In genomic region chr16:50072730-50073129, GRCh38 we compare ENCODE assay signal across 17 cellular contexts. TPM values are rescaled to one million over a fixed set of nuclear protein-coding genes. Genes with fewer than 3 reads are reported as not detected.
DNase-seq lines count a peak whose midpoint lies in the region; ATAC-seq and TF ChIP-seq lines count a peak whose summit lies in the region.
"Had no signal": no experiment of that assay in that cellular context is flagged by ENCODE, and none has a peak within 500 bp of the region (broad histone marks: within the 10 kb centered on the region; RNA-seq: fewer than 3 reads in every experiment).

No MANE protein-coding gene starts in this region.

- H3K4me3 Mint-ChIP-seq in CD4-positive, CD25-positive, alpha-beta regulatory T cell = no peak overlapping the region
- no peak overlapping the region for H3K4me3 Mint-ChIP-seq in glutamatergic neuron (ENCODE audit: unreplicated experiment)
- H3K4me3 Mint-ChIP-seq: HFFc6 had no signal

- no TSS peak for BruUV-seq in A673 (replicated peaks; lab: Mats Ljungman, UMichigan)

- peak overlapping the region; percentile 5; the same call in 1 of the 2 replicates for H3K9ac ChIP-seq in OCI-LY3 (ENCODE audit: low read length)

- H3K79me2 ChIP-seq in OCI-LY3 (ENCODE audit: low read length) = peaks cover 6% of the 10 kb centered on the region; the same call in 1 of the 2 replicates

- H3K27ac Mint-ChIP-seq in CD4-positive, CD25-positive, alpha-beta regulatory T cell = peak overlapping the region in 2 of 3 donors; percentile 62 to 71
- peak overlapping the region; percentile 69 for H3K27ac Mint-ChIP-seq in glutamatergic neuron (ENCODE audit: unreplicated experiment)

- H3K36me3 ChIP-seq in A673 (ENCODE audit: insufficient read depth, low read length, poor library complexity, severe bottlenecking) (peaks cover 45% of the 10 kb centered on the region), OCI-LY3 (replicated peaks; ENCODE audit: low read depth, low read length) (peaks cover 32% of the 10 kb centered on the region)
- peaks cover 40% of the 10 kb centered on the region for H3K36me3 ChIP-seq in CD4-positive, CD25-positive, alpha-beta regulatory T cell (ENCODE audit: control insufficient read depth, insufficient read depth, low read length)

- no peaks in the 10 kb centered on the region for H3K27me3 ChIP-seq in A673 (replicated peaks; ENCODE audit: insufficient read depth, low read depth, low read length, poor library complexity)
- no peaks in the 10 kb centered on the region for H3K27me3 ChIP-seq in CD4-positive, CD25-positive, alpha-beta regulatory T cell (ENCODE audit: control insufficient read depth, insufficient read depth, low read length)
- H3K27me3 ChIP-seq in OCI-LY3 (ENCODE audit: low read depth, low read length) = no peaks in the 10 kb centered on the region
- H3K27me3 ChIP-seq: BE2C had no signal

- H3K4me3 ChIP-seq in A673 (ENCODE audit: low read depth, low read length, poor library complexity, severe bottlenecking) (no peak overlapping the region), OCI-LY3 (ENCODE audit: low read length) (peak overlapping the region; percentile 20; the same call in 1 of the 2 replicates)
- H3K4me3 ChIP-seq in CD4-positive, CD25-positive, alpha-beta regulatory T cell (ENCODE audit: low read depth, low read length) = no peak overlapping the region
- H3K4me3 ChIP-seq: SK-N-MC had no signal

- peaks cover 0 to 2% (median 0%) of the 10 kb centered on the region in 7 donors for H3K9me3 Mint-ChIP-seq in CD4-positive, CD25-positive, alpha-beta regulatory T cell
- H3K9me3 Mint-ChIP-seq in glutamatergic neuron (ENCODE audit: unreplicated experiment) = no peaks in the 10 kb centered on the region
- H3K9me3 Mint-ChIP-seq: HFFc6 had no signal

- 0 out of 2 replicates have a peak, but pooled peaks cover 9% of the 10 kb centered on the region for H4K20me1 ChIP-seq in OCI-LY3 (ENCODE audit: insufficient read depth, low read length)

- peaks cover 45% of the 10 kb centered on the region for H3K36me3 Mint-ChIP-seq in CD4-positive, CD25-positive, alpha-beta regulatory T cell
- no peaks in the 10 kb centered on the region for H3K36me3 Mint-ChIP-seq in glutamatergic neuron (ENCODE audit: unreplicated experiment)

- no peaks in the 10 kb centered on the region for H3K4me1 ChIP-seq in A673 (ENCODE audit: insufficient read depth, low read length, poor library complexity, severe bottlenecking)
- H3K4me1 ChIP-seq in CD4-positive, CD25-positive, alpha-beta regulatory T cell (ENCODE audit: control insufficient read depth, insufficient read depth, low read length, poor library complexity, severe bottlenecking) = peaks cover 7% of the 10 kb centered on the region
- peaks cover 28% of the 10 kb centered on the region for H3K4me1 ChIP-seq in OCI-LY3 (ENCODE audit: low read length)
- H3K4me1 ChIP-seq: BE2C had no signal

- ATAC-seq in CD4-positive, CD25-positive, alpha-beta regulatory T cell (ENCODE audit: low read depth in 2 of 2) = no peak
- ATAC-seq in HG03469 (IDR thresholded peaks at IDR 0.05; ENCODE audit: unreplicated experiment) = no peak
- ATAC-seq: Panc1 had no signal

- H3K27me3 Mint-ChIP-seq in CD4-positive, CD25-positive, alpha-beta regulatory T cell = no peaks in the 10 kb centered on the region
- H3K27me3 Mint-ChIP-seq in glutamatergic neuron (ENCODE audit: unreplicated experiment) = peaks cover 2% of the 10 kb centered on the region

- no peak overlapping the region for H2AFZ ChIP-seq in OCI-LY3 (ENCODE audit: low read depth, low read length)

- CTCF ChIA-PET in A673 (lab: Charles Lee) = no interaction called here

- no peak for TF ChIP-seq CTCF in A673 (conservative IDR thresholded peaks at IDR 0.05; ENCODE audit: low read depth, low read length)
- TF ChIP-seq CTCF in OCI-LY3 (IDR thresholded peaks at IDR 0.05; ENCODE audit: low read depth, low read length) = no peak
- TF ChIP-seq CTCF in glutamatergic neuron (IDR thresholded peaks at IDR 0.05; ENCODE audit: partially characterized antibody, unreplicated experiment) = no peak

- intact Hi-C loops in A673 (cut with micrococcal nuclease; ENCODE audit: unreplicated experiment) = no loop called here

- peaks cover 19 to 57% (median 43%) of the 10 kb centered on the region in 4 donors for H3K4me1 Mint-ChIP-seq in CD4-positive, CD25-positive, alpha-beta regulatory T cell
- peaks cover 23% of the 10 kb centered on the region for H3K4me1 Mint-ChIP-seq in glutamatergic neuron (ENCODE audit: low read depth, unreplicated experiment)

- H3K27ac ChIP-seq in A673 (ENCODE audit: low read depth, low read length, poor library complexity, severe bottlenecking) (peak overlapping the region; percentile 4), OCI-LY3 (ENCODE audit: low read length) (peak overlapping the region; percentile 29; the same call in 1 of the 2 replicates)
- no peak overlapping the region for H3K27ac ChIP-seq in CD4-positive, CD25-positive, alpha-beta regulatory T cell (ENCODE audit: insufficient read depth, low read length, poor library complexity, severe bottlenecking)
- H3K27ac ChIP-seq: SK-N-MC had no signal

- H3K9me3 ChIP-seq in A673 (ENCODE audit: low read depth, low read length, poor library complexity, severe bottlenecking) (no peaks in the 10 kb centered on the region), OCI-LY3 (ENCODE audit: insufficient read depth, low read length) (no peaks in the 10 kb centered on the region)
- no peaks in the 10 kb centered on the region for H3K9me3 ChIP-seq in CD4-positive, CD25-positive, alpha-beta regulatory T cell (ENCODE audit: control insufficient read depth in 2 of 2, low read length in 2 of 2)
- H3K9me3 ChIP-seq: BE2C had no signal

- POLR2A ChIA-PET in A673 (lab: Charles Lee; ENCODE audit: low non-redundant PET) = interaction anchor here (0.6 kb wide), 1 partner anchor 1414 kb away, joined by 3 read pairs; no protein-coding TSS in a partner anchor

- DNase-seq in A673 (ENCODE audit: low spot score) (no peak), glutamatergic neuron (no peak), SHP77 treated with DMSO at 0.1 percent for 48 hours (lab: John Stamatoyannopoulos, UW) (no peak), NCI-H748 treated with DMSO at 0.1 percent for 48 hours (lab: John Stamatoyannopoulos, UW) (no peak)
- DNase-seq in CD4-positive, CD25-positive, alpha-beta regulatory T cell = peak in 1 of 3 donors; percentile 22
- DNase-seq: BE2C, DMS79 treated with DMSO at 0.1 percent for 48 hours, HFFc6, KG1, NCI-H146, NCI-H2081, NCI-H510A, NCI-H82 had no signal

- peak overlapping the region; percentile 60 for H3K4me2 ChIP-seq in OCI-LY3 (ENCODE audit: low read length)

RNA-seq across cellular contexts. Expression of gene HEATR3, which starts 7.0 kb away (rescaled TPM):
- total RNA-seq in A673 (2021) (29.4 and 41.8 TPM in 2 replicates), glutamatergic neuron (ENCODE audit: unreplicated experiment) (27.9 TPM)
- 28.7 TPM for total RNA-seq in CD4-positive, CD25-positive, alpha-beta regulatory T cell
- 1 to 10 TPM; 4.5 to 6.7 (median 5.7) TPM for polyA plus RNA-seq in CD4-positive, CD25-positive, alpha-beta regulatory T cell

RNA-seq across cellular contexts. Expression of gene CNEP1R1, which starts 47.7 kb away (rescaled TPM):
- total RNA-seq in A673 (2021) = 23.5 and 24.2 TPM in 2 replicates
- 36.6 TPM for total RNA-seq in CD4-positive, CD25-positive, alpha-beta regulatory T cell
- polyA plus RNA-seq in CD4-positive, CD25-positive, alpha-beta regulatory T cell = 10 to 100 TPM; 16.8 to 24.1 (median 21.2) TPM
- total RNA-seq in glutamatergic neuron (ENCODE audit: unreplicated experiment) = 15.0 TPM
